ENCODE assay signal across 10 cellular contexts in the genomic region with DNA sequence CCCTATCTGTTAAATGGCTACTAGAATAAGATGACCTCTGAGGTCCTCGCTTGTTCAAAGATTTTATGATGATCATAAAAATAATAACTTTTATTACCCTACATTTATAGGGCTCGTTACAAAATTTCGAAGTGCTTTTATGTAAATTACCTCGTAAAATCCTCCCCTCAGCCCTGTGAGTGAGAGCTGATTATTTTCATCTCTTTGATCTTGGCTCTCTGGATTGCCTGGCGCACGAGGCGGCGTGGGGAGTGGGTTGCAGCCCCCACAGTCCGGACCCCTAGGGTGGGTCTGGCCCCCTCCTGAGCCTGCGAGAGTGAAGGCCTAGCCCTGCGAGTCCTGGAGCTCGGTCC. TPM values are rescaled to one million over a fixed set of nuclear protein-coding genes. Genes with fewer than 3 reads are reported as not detected.
DNase-seq lines count a peak whose midpoint lies in the region; ATAC-seq, FAIRE-seq and TF ChIP-seq lines count a peak whose summit lies in the region.
"Had no signal": no experiment of that assay in that cellular context is flagged by ENCODE, and none has a peak within 500 bp of the region (broad histone marks: within the 10 kb centered on the region; RNA-seq: fewer than 3 reads in every experiment).

No MANE protein-coding gene starts in this region.

- peaks cover 12% of the 10 kb centered on the region for H4K20me1 ChIP-seq in keratinocyte (ENCODE audit: control insufficient read depth, extremely low read depth, insufficient read depth, low read length)

- H3K27me3 ChIP-seq in keratinocyte (ENCODE audit: control insufficient read depth, extremely low read depth, insufficient read depth, low read length) (peaks cover 20% of the 10 kb centered on the region), stomach (peaks cover 5 to 94% (median 61%) of the 10 kb centered on the region in 3 donors)

- H3K9me3 ChIP-seq in keratinocyte (ENCODE audit: control insufficient read depth, low read depth, low read length) (no peaks in the 10 kb centered on the region), stomach (no peaks in the 10 kb centered on the region)

- DNase-seq in activated CD4-positive, alpha-beta T cell treated with anti-CD3 and anti-CD28 coated beads, Interleukin-2, amount 10 ng/mL, durations not matched to agents 7 days and 5 days: no peak
- DNase-seq in activated CD4-positive, alpha-beta T cell treated with anti-CD3 and anti-CD28 coated beads, Interleukin-2, amount 50 U/mL, for 48 hours: no peak
- DNase-seq in activated T-helper 2 cell treated with anti-CD3 and anti-CD28 coated beads, Interferon-gamma antibody, Interleukin-2, Interleukin-4, amounts not matched to agents 10 μg/mL and 5 μg/mL and 100 μg/mL, durations not matched to agents 14 hours and 24 hours and 36 hours (ENCODE audit: low spot score): no peak
- no peak for DNase-seq in keratinocyte (ENCODE audit: low read depth, low spot score)
- no peak for DNase-seq in stomach
- DNase-seq in CD1c-positive myeloid dendritic cell (ENCODE audit: extremely low spot score): no peak
- no peak for DNase-seq in H4 (ENCODE audit: low spot score)

- no peak overlapping the region for H3K27ac Mint-ChIP-seq in activated CD4-positive, alpha-beta T cell treated with anti-CD3 and anti-CD28 coated beads, Interleukin-2, amount 10 ng/mL, durations not matched to agents 7 days and 5 days
- H3K27ac Mint-ChIP-seq in activated T-helper 2 cell treated with anti-CD3 and anti-CD28 coated beads, Interferon-gamma antibody, Interleukin-2, Interleukin-4, amounts not matched to agents 10 μg/mL and 5 μg/mL and 100 μg/mL, durations not matched to agents 14 hours and 24 hours and 36 hours: no peak overlapping the region

- TF ChIP-seq POLR2A in stomach (IDR thresholded peaks at IDR 0.05): no peak

- H3K4me2 ChIP-seq in keratinocyte (ENCODE audit: control insufficient read depth, extremely low read depth, insufficient read depth, low read depth, low read length): peak overlapping the region; percentile 85

- no peak overlapping the region for H3K27ac ChIP-seq in keratinocyte (ENCODE audit: control insufficient read depth, insufficient read depth, low read length)
- H3K27ac ChIP-seq in stomach: peak overlapping the region in 1 of 5 donors; percentile 65

- H3K27me3 Mint-ChIP-seq in activated CD4-positive, alpha-beta T cell treated with anti-CD3 and anti-CD28 coated beads, Interleukin-2, amount 10 ng/mL, durations not matched to agents 7 days and 5 days: peaks cover 29% of the 10 kb centered on the region
- peaks cover 52% of the 10 kb centered on the region for H3K27me3 Mint-ChIP-seq in activated T-helper 2 cell treated with anti-CD3 and anti-CD28 coated beads, Interferon-gamma antibody, Interleukin-2, Interleukin-4, amounts not matched to agents 10 μg/mL and 5 μg/mL and 100 μg/mL, durations not matched to agents 14 hours and 24 hours and 36 hours (ENCODE audit: low read depth)

- 20 to 26% (median 23%) methylated on average over 10 to 12 of the region's 12 CpGs for WGBS in stomach, 5 donors

- TF ChIP-seq EP300 in stomach (IDR thresholded peaks at IDR 0.05): no peak

- H3K36me3 ChIP-seq in keratinocyte (ENCODE audit: control insufficient read depth in 2 of 2, extremely low read depth in 1 of 2, insufficient read depth in 2 of 2, low read length in 2 of 2) (no peaks in the 10 kb centered on the region), stomach (no peaks in the 10 kb centered on the region)

- POLR2A ChIA-PET in activated CD4-positive, alpha-beta T cell treated with anti-CD3 and anti-CD28 coated beads, Interleukin-2, amount 10 ng/mL, durations not matched to agents 7 days and 5 days (lab: Charles Lee): no interaction called here

- H2AFZ ChIP-seq in keratinocyte (ENCODE audit: control insufficient read depth, low read length): peak overlapping the region; percentile 59

- H3K9me3 Mint-ChIP-seq in activated CD4-positive, alpha-beta T cell treated with anti-CD3 and anti-CD28 coated beads, Interleukin-2, amount 10 ng/mL, durations not matched to agents 7 days and 5 days: no peaks in the 10 kb centered on the region
- no peaks in the 10 kb centered on the region for H3K9me3 Mint-ChIP-seq in activated T-helper 2 cell treated with anti-CD3 and anti-CD28 coated beads, Interferon-gamma antibody, Interleukin-2, Interleukin-4, amounts not matched to agents 10 μg/mL and 5 μg/mL and 100 μg/mL, durations not matched to agents 14 hours and 24 hours and 36 hours

- TF ChIP-seq CTCF in keratinocyte (optimal IDR thresholded peaks at IDR 0.05 in 1 of 3, IDR thresholded peaks at IDR 0.05 in 1 of 3, conservative IDR thresholded peaks at IDR 0.05 in 1 of 3; ENCODE audit: extremely low read depth in 1 of 3, insufficient read depth in 2 of 3, low read length in 3 of 3) (no peak), stomach (IDR thresholded peaks at IDR 0.05) (peak in 1 of 7 experiments; percentile 9)

- CTCF ChIA-PET in activated CD4-positive, alpha-beta T cell treated with anti-CD3 and anti-CD28 coated beads, Interleukin-2, amount 10 ng/mL, durations not matched to agents 7 days and 5 days (lab: Charles Lee): interaction anchor here (0.6 to 1.7 kb wide), 3 partner anchors 9 to 86 kb away, joined by 3 to 6 read pairs (median 5); no protein-coding TSS in a partner anchor

- no peaks in the 10 kb centered on the region for H3K9me1 ChIP-seq in keratinocyte (ENCODE audit: control insufficient read depth, extremely low read depth, insufficient read depth, low read length)

- intact Hi-C loops in activated T-helper 2 cell treated with anti-CD3 and anti-CD28 coated beads, Interferon-gamma antibody, Interleukin-2, Interleukin-4, amounts not matched to agents 10 μg/mL and 5 μg/mL and 100 μg/mL, durations not matched to agents 14 hours and 24 hours and 36 hours (cut with micrococcal nuclease): no loop called here
- intact Hi-C loops in stomach (cut with DNase I; ENCODE audit: low total_unique reads): no loop called here

- peak overlapping the region; percentile 57 for H3K9ac ChIP-seq in keratinocyte (ENCODE audit: control insufficient read depth, extremely low read depth, insufficient read depth, low read length)

- H3K4me3 Mint-ChIP-seq in activated CD4-positive, alpha-beta T cell treated with anti-CD3 and anti-CD28 coated beads, Interleukin-2, amount 10 ng/mL, durations not matched to agents 7 days and 5 days: peak overlapping the region; percentile 72
- peak overlapping the region; percentile 47 for H3K4me3 Mint-ChIP-seq in activated T-helper 2 cell treated with anti-CD3 and anti-CD28 coated beads, Interferon-gamma antibody, Interleukin-2, Interleukin-4, amounts not matched to agents 10 μg/mL and 5 μg/mL and 100 μg/mL, durations not matched to agents 14 hours and 24 hours and 36 hours (ENCODE audit: low read depth)

- H3K4me1 Mint-ChIP-seq in activated CD4-positive, alpha-beta T cell treated with anti-CD3 and anti-CD28 coated beads, Interleukin-2, amount 10 ng/mL, durations not matched to agents 7 days and 5 days: peaks cover 27% of the 10 kb centered on the region
- peaks cover 5% of the 10 kb centered on the region for H3K4me1 Mint-ChIP-seq in activated T-helper 2 cell treated with anti-CD3 and anti-CD28 coated beads, Interferon-gamma antibody, Interleukin-2, Interleukin-4, amounts not matched to agents 10 μg/mL and 5 μg/mL and 100 μg/mL, durations not matched to agents 14 hours and 24 hours and 36 hours (ENCODE audit: low read depth)

- no peak for ATAC-seq in GM19455 (IDR thresholded peaks at IDR 0.05; ENCODE audit: unreplicated experiment)

- H3K79me2 ChIP-seq in keratinocyte (ENCODE audit: control insufficient read depth, insufficient read depth, low read length): peaks cover 45% of the 10 kb centered on the region

- peak overlapping the region; percentile 71 to 89 (median 85) for H3K4me3 ChIP-seq in keratinocyte (ENCODE audit: control insufficient read depth in 2 of 3, extremely low read depth in 1 of 3, insufficient read depth in 2 of 3, low read depth in 1 of 3, low read length in 3 of 3)
- peak overlapping the region; percentile 45 to 58 (median 49) for H3K4me3 ChIP-seq in stomach

- peaks cover 12% of the 10 kb centered on the region for H3K4me1 ChIP-seq in keratinocyte (ENCODE audit: control insufficient read depth, extremely low read depth, insufficient read depth, low read length)
- H3K4me1 ChIP-seq in stomach: peaks cover 24 to 37% (median 27%) of the 10 kb centered on the region in 4 donors

- H3K36me3 Mint-ChIP-seq in activated CD4-positive, alpha-beta T cell treated with anti-CD3 and anti-CD28 coated beads, Interleukin-2, amount 10 ng/mL, durations not matched to agents 7 days and 5 days (ENCODE audit: low read depth): no peaks in the 10 kb centered on the region
- H3K36me3 Mint-ChIP-seq in activated T-helper 2 cell treated with anti-CD3 and anti-CD28 coated beads, Interferon-gamma antibody, Interleukin-2, Interleukin-4, amounts not matched to agents 10 μg/mL and 5 μg/mL and 100 μg/mL, durations not matched to agents 14 hours and 24 hours and 36 hours (ENCODE audit: low read depth): no peaks in the 10 kb centered on the region

- dilution Hi-C loops in keratinocyte (cut with MboI; ENCODE audit: extremely low pct_ligation_motif_present, low sequenced_read_pairs): no loop called here

- FAIRE-seq in keratinocyte (lab: Jason Lieb, UNC): no peak
- FAIRE-seq: islet of Langerhans, RCC 7860 had no signal

RNA-seq across cellular contexts. Expression of a gene that starts 1.6 kb away (rescaled TPM):
- total RNA-seq in activated CD4-positive, alpha-beta T cell treated with anti-CD3 and anti-CD28 coated beads, Interleukin-2, amount 10 ng/mL, durations not matched to agents 7 days and 5 days: 10 to 100 TPM; 10.5 to 11.9 TPM
- 0.07 and 0.09 TPM in 2 replicates for total RNA-seq in activated T-helper 2 cell treated with anti-CD3 and anti-CD28 coated beads, Interferon-gamma antibody, Interleukin-2, Interleukin-4, amounts not matched to agents 10 μg/mL and 5 μg/mL and 100 μg/mL, durations not matched to agents 14 hours and 24 hours and 36 hours
- polyA plus RNA-seq in keratinocyte (1.8 to 4.5 TPM (median 2.8 TPM) in 3 replicates), stomach (under 1 TPM; 0.15 to 0.44 (median 0.38) TPM)
- polyA plus RNA-seq in keratinocyte (2011; ENCODE audit: low read depth): 3.7 TPM
- 1.5 and 3.2 TPM in 2 replicates for polyA plus RNA-seq in keratinocyte (2011; cell fraction: cytosol; rRNA removed)
- 19.9 and 28.4 TPM in 2 replicates for polyA plus RNA-seq in keratinocyte (2011; cell fraction: nucleus; rRNA removed)
- polyA plus RNA-seq in keratinocyte (2012; ENCODE audit: low replicate concordance): 7.8 and 12.4 TPM in 2 replicates
- polyA minus RNA-seq in keratinocyte: 7.4 to 36.6 TPM (median 10.1 TPM) in 3 replicates
- polyA minus RNA-seq in keratinocyte (2011; cell fraction: cytosol; rRNA and poly(A)+ RNA removed): 14.6 TPM
- polyA minus RNA-seq in keratinocyte (2011; cell fraction: nucleus; rRNA and poly(A)+ RNA removed): 54.6 and 59.8 TPM in 2 replicates
- 1 to 10 TPM in 3 of 5 donors, under 1 TPM in 1, not detected in 1; under 0.01 to 9.6 (median 1.2) TPM for total RNA-seq in stomach
- 0.46 and 1.0 TPM in 2 replicates for total RNA-seq in H4 (2014; rRNA removed; shearing (Covaris generic))
